ENCODE assay signal across 10 cellular contexts in genomic region chr4:112361181-112361791, GRCh38.
DNase-seq lines count a peak whose midpoint lies in the region; ATAC-seq, FAIRE-seq and TF ChIP-seq lines count a peak whose summit lies in the region.
"Had no signal": no experiment of that assay in that cellular context is flagged by ENCODE, and none has a peak within 500 bp of the region (broad histone marks: within the 10 kb centered on the region; RNA-seq: fewer than 3 reads in every experiment).

No MANE protein-coding gene starts in this region.

- H3K9me3 ChIP-seq in mesenchymal stem cell (ENCODE audit: control insufficient read depth, low read length) (peaks cover 24% of the 10 kb centered on the region), sigmoid colon (peaks cover 0 to 8% (median 0%) of the 10 kb centered on the region in 4 donors)

- no peak overlapping the region for H2BK15ac ChIP-seq in mesenchymal stem cell (ENCODE audit: low read depth, poor library complexity, severe bottlenecking)

- ATAC-seq in GM18907 (IDR thresholded peaks at IDR 0.05; ENCODE audit: unreplicated experiment) = peak; percentile 96
- peak; percentile 65 for ATAC-seq in HG02798 (IDR thresholded peaks at IDR 0.05; ENCODE audit: poor library complexity, unreplicated experiment)

- H3K4me1 Mint-ChIP-seq in glutamatergic neuron (ENCODE audit: low read depth, unreplicated experiment) = peaks cover 3% of the 10 kb centered on the region
- H3K4me1 Mint-ChIP-seq: nephron had no signal

- H3K4me1 ChIP-seq in mesenchymal stem cell (ENCODE audit: control insufficient read depth, insufficient read depth, low read depth, low read length) (peaks cover 3% of the 10 kb centered on the region), sigmoid colon (no peaks in the 10 kb centered on the region)

- intact Hi-C loops in sigmoid colon (cut with DNase I) = no loop called here

- peak; percentile 74 for FAIRE-seq in RCC 7860 (lab: Jason Lieb, UNC)

- H2BK5ac ChIP-seq in mesenchymal stem cell (ENCODE audit: low read depth, low read length, poor library complexity, severe bottlenecking) = no peak overlapping the region

- TF ChIP-seq CTCF in sigmoid colon (IDR thresholded peaks at IDR 0.05) = no peak
- no peak for TF ChIP-seq CTCF in glutamatergic neuron (IDR thresholded peaks at IDR 0.05; ENCODE audit: partially characterized antibody, unreplicated experiment)

- no peak overlapping the region for H4K8ac ChIP-seq in mesenchymal stem cell (ENCODE audit: low read length)

- no peak overlapping the region for H2BK120ac ChIP-seq in mesenchymal stem cell (ENCODE audit: low read depth, low read length)

- H3K27ac ChIP-seq in mesenchymal stem cell (ENCODE audit: low read length, poor library complexity, severe bottlenecking) (peak overlapping the region; percentile 4), sigmoid colon (no peak overlapping the region)

- 49% methylated on average over 6 of the region's 6 CpGs for WGBS in mesenchymal stem cell
- 78 to 92% methylated on average over 6 of the region's 6 CpGs for WGBS in sigmoid colon, 2 donors

- no peak overlapping the region for H2AFZ ChIP-seq in mesenchymal stem cell (ENCODE audit: low read depth, low read length)

- H4K91ac ChIP-seq in mesenchymal stem cell (ENCODE audit: low read length) = no peak overlapping the region

- H3K36me3 Mint-ChIP-seq in glutamatergic neuron (ENCODE audit: unreplicated experiment) = peaks cover 50% of the 10 kb centered on the region

- H3K36me3 ChIP-seq in mesenchymal stem cell (ENCODE audit: control insufficient read depth in 1 of 2, insufficient read depth in 2 of 2, low read depth in 1 of 2, low read length in 2 of 2) (peaks cover 9 to 23% of the 10 kb centered on the region in 2 experiments), sigmoid colon (peaks cover 0 to 3% (median 0%) of the 10 kb centered on the region in 4 donors)

- TF ChIP-seq EP300 in sigmoid colon (IDR thresholded peaks at IDR 0.05) = no peak

- H3K4ac ChIP-seq in mesenchymal stem cell (ENCODE audit: low read depth in 1 of 2, low read length in 2 of 2) = no peak overlapping the region

- H3K27me3 Mint-ChIP-seq in glutamatergic neuron (ENCODE audit: unreplicated experiment) = peaks cover 2% of the 10 kb centered on the region

- no peak overlapping the region for H3K4me2 ChIP-seq in mesenchymal stem cell (ENCODE audit: low read length, poor library complexity, severe bottlenecking)

- H3K4me3 ChIP-seq in mesenchymal stem cell (ENCODE audit: insufficient read depth in 1 of 2, low read depth in 1 of 2, low read length in 2 of 2) (no peak overlapping the region), sigmoid colon (no peak overlapping the region)

- no peaks in the 10 kb centered on the region for H3K27me3 ChIP-seq in mesenchymal stem cell (ENCODE audit: control insufficient read depth in 1 of 2, insufficient read depth in 1 of 2, low read length in 2 of 2)
- H3K27me3 ChIP-seq in sigmoid colon = no peaks in the 10 kb centered on the region

- H3K4me3 Mint-ChIP-seq in glutamatergic neuron (ENCODE audit: unreplicated experiment) = no peak overlapping the region
- H3K4me3 Mint-ChIP-seq: nephron had no signal

- no peak overlapping the region for H2AK5ac ChIP-seq in mesenchymal stem cell (ENCODE audit: low read length, severe bottlenecking)

- TF ChIP-seq POLR2A in sigmoid colon (IDR thresholded peaks at IDR 0.05) = no peak

- H3K27ac Mint-ChIP-seq in glutamatergic neuron (ENCODE audit: unreplicated experiment) = no peak overlapping the region
- H3K27ac Mint-ChIP-seq: nephron had no signal

- H3K9me3 Mint-ChIP-seq in glutamatergic neuron (ENCODE audit: unreplicated experiment) = peaks cover 26% of the 10 kb centered on the region

- peak; percentile 77 for DNase-seq in RCC 7860 (ENCODE audit: low spot score)
- DNase-seq in mesenchymal stem cell = no peak
- DNase-seq in sigmoid colon = no peak
- no peak for DNase-seq in glutamatergic neuron
- no peak for DNase-seq in T-helper 2 cell
- DNase-seq in retina = no peak
- DNase-seq: activated gamma-delta T cell treated with Interleukin-2 at 50 U/mL for 16 hours had no signal

- H3K23ac ChIP-seq in mesenchymal stem cell (ENCODE audit: low read length in 2 of 2) = no peak overlapping the region

- H3K79me1 ChIP-seq in mesenchymal stem cell (replicated peaks; ENCODE audit: low read length, poor library complexity, severe bottlenecking) = no peaks in the 10 kb centered on the region

- no peak overlapping the region for H2BK12ac ChIP-seq in mesenchymal stem cell (ENCODE audit: low read length in 2 of 2)

- peak overlapping the region in 1 of 2 experiments; percentile 22 for H3K18ac ChIP-seq in mesenchymal stem cell (ENCODE audit: low read depth in 1 of 2, low read length in 2 of 2)

- H3K14ac ChIP-seq in mesenchymal stem cell (ENCODE audit: low read length in 2 of 2) = no peak overlapping the region

- H3K9ac ChIP-seq in mesenchymal stem cell (ENCODE audit: low read length) = no peak overlapping the region
